8 cellular contexts compared by ENCODE assay signal in the genomic region with DNA sequence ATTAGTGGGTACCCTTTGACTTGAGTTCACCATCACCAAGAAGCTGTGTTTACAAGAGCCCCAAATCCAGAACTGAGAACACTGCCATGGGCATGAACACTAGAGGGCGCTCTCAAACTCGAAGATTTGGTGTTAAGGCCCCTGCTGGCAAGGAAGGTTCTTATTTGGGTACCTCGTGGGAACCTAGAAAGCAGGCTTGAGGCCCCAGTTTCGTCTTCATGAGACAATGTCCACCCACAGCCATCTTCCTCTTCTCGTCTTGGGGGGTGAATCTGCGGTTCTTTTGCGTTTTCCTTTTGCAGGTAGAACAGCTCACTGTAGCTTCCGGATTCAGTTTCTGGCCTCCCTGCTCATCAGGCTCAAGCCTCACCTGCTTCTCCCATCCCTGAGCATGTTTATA.
DNase-seq lines count a peak whose midpoint lies in the region; ATAC-seq, FAIRE-seq and TF ChIP-seq lines count a peak whose summit lies in the region.

No MANE protein-coding gene starts in this region.

- H3K4me2 ChIP-seq in SK-N-SH, result no peak overlapping the region

- no peak overlapping the region for H3K9ac ChIP-seq in SK-N-SH

- H3K27ac ChIP-seq in SK-N-SH (ENCODE audit: low read depth in 2 of 2, low read length in 1 of 2), result no peak overlapping the region
- no peak overlapping the region for H3K27ac ChIP-seq in SJSA1
- no peak overlapping the region for H3K27ac ChIP-seq in dorsolateral prefrontal cortex

- no peaks in the 10 kb centered on the region for H3F3A ChIP-seq in SK-N-SH (replicated peaks; ENCODE audit: insufficient read depth)

- H3K36me3 ChIP-seq in SK-N-SH (replicated peaks in 1 of 2; ENCODE audit: control insufficient read depth in 1 of 2, insufficient read depth in 2 of 2, low read length in 1 of 2), result no peaks in the 10 kb centered on the region
- no peaks in the 10 kb centered on the region for H3K36me3 ChIP-seq in SJSA1

- FAIRE-seq in HTR-8/SVneo (lab: Jason Lieb, UNC), result no peak

- DNase-seq in SK-N-SH (peak; percentile 17), HTR-8/SVneo (ENCODE audit: insufficient read length, low spot score) (peak; percentile 72), SJSA1 (ENCODE audit: low read depth in 1 of 2, low spot score in 2 of 2) (peak; percentile 53 to 60), dorsolateral prefrontal cortex (peak in 3 of 10 donors; percentile 56 to 64 (median 57)), midbrain (lab: John Stamatoyannopoulos, UW) (peak; percentile 71), OCI-M2 (lab: John Stamatoyannopoulos, UW; ENCODE audit: unreplicated experiment) (no peak)

- TF ChIP-seq CTCF in SK-N-SH (IDR thresholded peaks at IDR 0.05) (peak; percentile 73), dorsolateral prefrontal cortex (IDR thresholded peaks at IDR 0.05 in 54 of 56, conservative IDR thresholded peaks at IDR 0.05 in 2 of 56; ENCODE audit: low read depth in 1 of 56, partially characterized antibody in 56 of 56) (peak; percentile 15 to 84 (median 67))

- H3K9me3 ChIP-seq in SK-N-SH (no peaks in the 10 kb centered on the region), SJSA1 (replicated peaks) (no peaks in the 10 kb centered on the region)

- no peak overlapping the region for H2AFZ ChIP-seq in SK-N-SH (ENCODE audit: low read depth)

- ATAC-seq in SK-N-SH treated with all-trans-retinoic acid at 6 μM for 48 hours, result no peak
- ATAC-seq in GM21723 (IDR thresholded peaks at IDR 0.05; ENCODE audit: unreplicated experiment), result peak; percentile 66

- WGBS in SK-N-SH (ENCODE audit: low lambda C conversion rate), result 53% methylated on average over 8 of the region's 8 CpGs

- H3K4me1 ChIP-seq in SK-N-SH (ENCODE audit: control insufficient read depth in 1 of 2, insufficient read depth in 2 of 2, low read depth in 1 of 2, low read length in 1 of 2) (peaks cover 9 to 15% of the 10 kb centered on the region in 2 experiments; a peak in 3 of 4 replicates), SJSA1 (replicated peaks) (peaks cover 34% of the 10 kb centered on the region)

- intact Hi-C loops in dorsolateral prefrontal cortex (cut with DNase I), result no loop called here

- no peaks in the 10 kb centered on the region for H3K79me2 ChIP-seq in SK-N-SH (ENCODE audit: insufficient read depth)

- POLR2A ChIA-PET in SK-N-SH (lab: Yijun Ruan, JAX), result no interaction called here

- H3K27me3 ChIP-seq in SK-N-SH (ENCODE audit: insufficient read depth), result no peaks in the 10 kb centered on the region
- no peaks in the 10 kb centered on the region for H3K27me3 ChIP-seq in SJSA1 (replicated peaks)
- no peaks in the 10 kb centered on the region for H3K27me3 ChIP-seq in dorsolateral prefrontal cortex

- peak; percentile 43 for TF ChIP-seq RAD21 in SK-N-SH (IDR thresholded peaks at IDR 0.05; ENCODE audit: low read length)

- TF ChIP-seq EP300 in SK-N-SH (IDR thresholded peaks at IDR 0.05; ENCODE audit: borderline replicate concordance in 1 of 2, low read depth in 1 of 2, low read length in 1 of 2), result no peak

- H3K4me3 ChIP-seq in SK-N-SH (ENCODE audit: low read depth in 2 of 2, low read length in 1 of 2) (no peak overlapping the region), SJSA1 (no peak overlapping the region), dorsolateral prefrontal cortex (no peak overlapping the region)

- H4K20me1 ChIP-seq in SK-N-SH (ENCODE audit: insufficient read depth), result no peaks in the 10 kb centered on the region

- CTCF ChIA-PET in SK-N-SH (lab: Yijun Ruan, JAX), result interaction anchor here (0.6 to 1.3 kb wide), 3 partner anchors 11 to 121 kb away, joined by 3 to 5 read pairs (median 3); no protein-coding TSS in a partner anchor

- no peaks in the 10 kb centered on the region for H3K9me2 ChIP-seq in SK-N-SH

TF ChIP-seq in SK-N-SH, 30 proteins besides CTCF, POLR2A, EP300 and RAD21:
- TF ChIP-seq RXRA (IDR thresholded peaks at IDR 0.05; ENCODE audit: borderline replicate concordance, low read depth), result no peak
- peak; percentile 41; the same call in 1 of the 2 replicates for TF ChIP-seq SMC3 (IDR thresholded peaks at IDR 0.05; ENCODE audit: low read depth, low read length)
TF ChIP-seq in SK-N-SH: peak in this region for 1.

TF ChIP-seq in SK-N-SH treated with all-trans-retinoic acid at 6 μM for 48 hours, 23 proteins besides CTCF, POLR2A, EP300 and RAD21 (continues in another document):
- TF ChIP-seq ZFP3 (CRISPR knock-in tag; IDR thresholded peaks at IDR 0.05) (no peak), ISL1 (CRISPR knock-in tag; IDR thresholded peaks at IDR 0.05) (no peak), ZFP30 (CRISPR knock-in tag; IDR thresholded peaks at IDR 0.05) (no peak), BACH2 (CRISPR knock-in tag; IDR thresholded peaks at IDR 0.05; ENCODE audit: borderline replicate concordance) (no peak), TOX (CRISPR knock-in tag; IDR thresholded peaks at IDR 0.05; ENCODE audit: borderline replicate concordance) (no peak), ARNTL (CRISPR knock-in tag; IDR thresholded peaks at IDR 0.05; ENCODE audit: borderline replicate concordance, low read depth) (no peak), ZNF70 (CRISPR knock-in tag; IDR thresholded peaks at IDR 0.05) (no peak), ZNF8 (CRISPR knock-in tag; IDR thresholded peaks at IDR 0.05) (no peak), ZC3H10 (CRISPR knock-in tag; IDR thresholded peaks at IDR 0.05) (no peak), TCF4 (CRISPR knock-in tag; IDR thresholded peaks at IDR 0.05; ENCODE audit: borderline replicate concordance) (no peak), ZNF565 (CRISPR knock-in tag; conservative IDR thresholded peaks at IDR 0.05; ENCODE audit: low read depth) (no peak)
- TF ChIP-seq, protein P1, sequence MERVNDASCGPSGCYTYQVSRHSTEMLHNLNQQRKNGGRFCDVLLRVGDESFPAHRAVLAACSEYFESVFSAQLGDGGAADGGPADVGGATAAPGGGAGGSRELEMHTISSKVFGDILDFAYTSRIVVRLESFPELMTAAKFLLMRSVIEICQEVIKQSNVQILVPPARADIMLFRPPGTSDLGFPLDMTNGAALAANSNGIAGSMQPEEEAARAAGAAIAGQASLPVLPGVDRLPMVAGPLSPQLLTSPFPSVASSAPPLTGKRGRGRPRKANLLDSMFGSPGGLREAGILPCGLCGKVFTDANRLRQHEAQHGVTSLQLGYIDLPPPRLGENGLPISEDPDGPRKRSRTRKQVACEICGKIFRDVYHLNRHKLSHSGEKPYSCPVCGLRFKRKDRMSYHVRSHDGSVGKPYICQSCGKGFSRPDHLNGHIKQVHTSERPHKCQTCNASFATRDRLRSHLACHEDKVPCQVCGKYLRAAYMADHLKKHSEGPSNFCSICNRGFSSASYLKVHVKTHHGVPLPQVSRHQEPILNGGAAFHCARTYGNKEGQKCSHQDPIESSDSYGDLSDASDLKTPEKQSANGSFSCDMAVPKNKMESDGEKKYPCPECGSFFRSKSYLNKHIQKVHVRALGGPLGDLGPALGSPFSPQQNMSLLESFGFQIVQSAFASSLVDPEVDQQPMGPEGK (CRISPR knock-in tag; IDR thresholded peaks at IDR 0.05; ENCODE audit: borderline replicate concordance), result no peak
- TF ChIP-seq, protein P2, sequence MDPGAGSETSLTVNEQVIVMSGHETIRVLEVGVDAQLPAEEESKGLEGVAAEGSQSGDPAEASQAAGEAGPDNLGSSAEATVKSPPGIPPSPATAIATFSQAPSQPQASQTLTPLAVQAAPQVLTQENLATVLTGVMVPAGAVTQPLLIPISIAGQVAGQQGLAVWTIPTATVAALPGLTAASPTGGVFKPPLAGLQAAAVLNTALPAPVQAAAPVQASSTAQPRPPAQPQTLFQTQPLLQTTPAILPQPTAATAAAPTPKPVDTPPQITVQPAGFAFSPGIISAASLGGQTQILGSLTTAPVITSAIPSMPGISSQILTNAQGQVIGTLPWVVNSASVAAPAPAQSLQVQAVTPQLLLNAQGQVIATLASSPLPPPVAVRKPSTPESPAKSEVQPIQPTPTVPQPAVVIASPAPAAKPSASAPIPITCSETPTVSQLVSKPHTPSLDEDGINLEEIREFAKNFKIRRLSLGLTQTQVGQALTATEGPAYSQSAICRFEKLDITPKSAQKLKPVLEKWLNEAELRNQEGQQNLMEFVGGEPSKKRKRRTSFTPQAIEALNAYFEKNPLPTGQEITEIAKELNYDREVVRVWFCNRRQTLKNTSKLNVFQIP (CRISPR knock-in tag; IDR thresholded peaks at IDR 0.05; ENCODE audit: borderline replicate concordance, low read depth), result no peak
- TF ChIP-seq, protein P3, sequence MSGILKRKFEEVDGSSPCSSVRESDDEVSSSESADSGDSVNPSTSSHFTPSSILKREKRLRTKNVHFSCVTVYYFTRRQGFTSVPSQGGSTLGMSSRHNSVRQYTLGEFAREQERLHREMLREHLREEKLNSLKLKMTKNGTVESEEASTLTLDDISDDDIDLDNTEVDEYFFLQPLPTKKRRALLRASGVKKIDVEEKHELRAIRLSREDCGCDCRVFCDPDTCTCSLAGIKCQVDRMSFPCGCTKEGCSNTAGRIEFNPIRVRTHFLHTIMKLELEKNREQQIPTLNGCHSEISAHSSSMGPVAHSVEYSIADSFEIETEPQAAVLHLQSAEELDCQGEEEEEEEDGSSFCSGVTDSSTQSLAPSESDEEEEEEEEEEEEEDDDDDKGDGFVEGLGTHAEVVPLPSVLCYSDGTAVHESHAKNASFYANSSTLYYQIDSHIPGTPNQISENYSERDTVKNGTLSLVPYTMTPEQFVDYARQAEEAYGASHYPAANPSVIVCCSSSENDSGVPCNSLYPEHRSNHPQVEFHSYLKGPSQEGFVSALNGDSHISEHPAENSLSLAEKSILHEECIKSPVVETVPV (CRISPR knock-in tag; IDR thresholded peaks at IDR 0.05), result no peak
- TF ChIP-seq, protein P4, sequence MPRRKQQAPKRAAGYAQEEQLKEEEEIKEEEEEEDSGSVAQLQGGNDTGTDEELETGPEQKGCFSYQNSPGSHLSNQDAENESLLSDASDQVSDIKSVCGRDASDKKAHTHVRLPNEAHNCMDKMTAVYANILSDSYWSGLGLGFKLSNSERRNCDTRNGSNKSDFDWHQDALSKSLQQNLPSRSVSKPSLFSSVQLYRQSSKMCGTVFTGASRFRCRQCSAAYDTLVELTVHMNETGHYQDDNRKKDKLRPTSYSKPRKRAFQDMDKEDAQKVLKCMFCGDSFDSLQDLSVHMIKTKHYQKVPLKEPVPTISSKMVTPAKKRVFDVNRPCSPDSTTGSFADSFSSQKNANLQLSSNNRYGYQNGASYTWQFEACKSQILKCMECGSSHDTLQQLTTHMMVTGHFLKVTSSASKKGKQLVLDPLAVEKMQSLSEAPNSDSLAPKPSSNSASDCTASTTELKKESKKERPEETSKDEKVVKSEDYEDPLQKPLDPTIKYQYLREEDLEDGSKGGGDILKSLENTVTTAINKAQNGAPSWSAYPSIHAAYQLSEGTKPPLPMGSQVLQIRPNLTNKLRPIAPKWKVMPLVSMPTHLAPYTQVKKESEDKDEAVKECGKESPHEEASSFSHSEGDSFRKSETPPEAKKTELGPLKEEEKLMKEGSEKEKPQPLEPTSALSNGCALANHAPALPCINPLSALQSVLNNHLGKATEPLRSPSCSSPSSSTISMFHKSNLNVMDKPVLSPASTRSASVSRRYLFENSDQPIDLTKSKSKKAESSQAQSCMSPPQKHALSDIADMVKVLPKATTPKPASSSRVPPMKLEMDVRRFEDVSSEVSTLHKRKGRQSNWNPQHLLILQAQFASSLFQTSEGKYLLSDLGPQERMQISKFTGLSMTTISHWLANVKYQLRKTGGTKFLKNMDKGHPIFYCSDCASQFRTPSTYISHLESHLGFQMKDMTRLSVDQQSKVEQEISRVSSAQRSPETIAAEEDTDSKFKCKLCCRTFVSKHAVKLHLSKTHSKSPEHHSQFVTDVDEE (CRISPR knock-in tag; IDR thresholded peaks at IDR 0.05), result no peak
